Comparison of ENCODE assay signal across 8 cellular contexts in genomic region chr14:21269252-21270046, GRCh38. TPM values are rescaled to one million over a fixed set of nuclear protein-coding genes. Genes with fewer than 3 reads are reported as not detected.
DNase-seq lines count a peak whose midpoint lies in the region; ATAC-seq and TF ChIP-seq lines count a peak whose summit lies in the region.

TSS of gene HNRNPC (minus strand) at chr14:21269442. CDS start at chr14:21234193, 35,249 bp downstream.

- peak within 1 kb of the TSS; percentile 87 for H3K4me3 ChIP-seq in BLaER1
- peak within 1 kb of the TSS; percentile 82 for H3K4me3 ChIP-seq in coronary artery

- no peaks in the 10 kb centered on the region for H3K9me3 Mint-ChIP-seq in activated CD4-positive, alpha-beta T cell treated with anti-CD3 and anti-CD28 coated beads, Interleukin-2, amount 10 ng/mL, durations not matched to agents 7 days and 5 days

- peak within 1 kb of the TSS; percentile 97 for H3K27ac ChIP-seq in BLaER1
- peak within 1 kb of the TSS; percentile 95 to 99 for H3K27ac ChIP-seq in coronary artery
- peak within 1 kb of the TSS; percentile 94 for H3K27ac ChIP-seq in layer of hippocampus (ENCODE audit: low read depth, low read length)

- H3K4me1 ChIP-seq in BLaER1, result peaks cover 31% of the 10 kb centered on the region

- H3K4me3 Mint-ChIP-seq in activated CD4-positive, alpha-beta T cell treated with anti-CD3 and anti-CD28 coated beads, Interleukin-2, amount 10 ng/mL, durations not matched to agents 7 days and 5 days, result peak within 1 kb of the TSS; percentile 100

- H3K4me2 ChIP-seq in BLaER1, result peak within 1 kb of the TSS; percentile 81

- peaks cover 52% of the 10 kb centered on the region for H3K36me3 Mint-ChIP-seq in activated CD4-positive, alpha-beta T cell treated with anti-CD3 and anti-CD28 coated beads, Interleukin-2, amount 10 ng/mL, durations not matched to agents 7 days and 5 days (ENCODE audit: low read depth)

- H3K27me3 ChIP-seq in BLaER1 (no peaks in the 10 kb centered on the region), layer of hippocampus (ENCODE audit: control insufficient read depth, insufficient read depth, low read length) (no peaks in the 10 kb centered on the region)

- ATAC-seq in GM19328 (IDR thresholded peaks at IDR 0.05; ENCODE audit: unreplicated experiment) (peak; percentile 92), HG03520 (IDR thresholded peaks at IDR 0.05; ENCODE audit: unreplicated experiment) (peak; percentile 89)

- peak within 1 kb of the TSS; percentile 100 for H3K27ac Mint-ChIP-seq in activated CD4-positive, alpha-beta T cell treated with anti-CD3 and anti-CD28 coated beads, Interleukin-2, amount 10 ng/mL, durations not matched to agents 7 days and 5 days

- peak; percentile 100 for DNase-seq in NCI-H69 (lab: John Stamatoyannopoulos, UW)
- peak; percentile 100 for DNase-seq in activated CD4-positive, alpha-beta T cell treated with anti-CD3 and anti-CD28 coated beads, Interleukin-2, amount 10 ng/mL, durations not matched to agents 7 days and 5 days
- peak; percentile 100 for DNase-seq in coronary artery (ENCODE audit: low spot score)
- DNase-seq in stimulated activated CD4-positive, alpha-beta T cell treated with anti-CD3 and anti-CD28 coated beads, Interleukin-1b, Interleukin-23, amount 100 ng/mL, for 4 hours (ENCODE audit: low read depth in 2 of 2), result peak; percentile 100

- no peaks in the 10 kb centered on the region for H3K9me3 ChIP-seq in BLaER1

- TF ChIP-seq CTCF in coronary artery (IDR thresholded peaks at IDR 0.05), result no peak

- peak within 1 kb of the TSS; percentile 99 for H3K9ac ChIP-seq in BLaER1

- H3K36me3 ChIP-seq in BLaER1, result peaks cover 40% of the 10 kb centered on the region

- H3K27me3 Mint-ChIP-seq in activated CD4-positive, alpha-beta T cell treated with anti-CD3 and anti-CD28 coated beads, Interleukin-2, amount 10 ng/mL, durations not matched to agents 7 days and 5 days, result no peaks in the 10 kb centered on the region

- CTCF ChIA-PET in activated CD4-positive, alpha-beta T cell treated with anti-CD3 and anti-CD28 coated beads, Interleukin-2, amount 10 ng/mL, durations not matched to agents 7 days and 5 days (lab: Charles Lee), result interaction anchor here (0.6 to 0.9 kb wide), 3 partner anchors 10 to 113 kb away, joined by 3 to 4 read pairs (median 4); partner anchors contain the start of gene RPGRIP1

- H3K4me1 Mint-ChIP-seq in activated CD4-positive, alpha-beta T cell treated with anti-CD3 and anti-CD28 coated beads, Interleukin-2, amount 10 ng/mL, durations not matched to agents 7 days and 5 days, result peaks cover 36% of the 10 kb centered on the region

- H4K20me1 ChIP-seq in BLaER1, result peaks cover 47% of the 10 kb centered on the region

- POLR2A ChIA-PET in activated CD4-positive, alpha-beta T cell treated with anti-CD3 and anti-CD28 coated beads, Interleukin-2, amount 10 ng/mL, durations not matched to agents 7 days and 5 days (lab: Charles Lee), result interaction anchor here (1.0 kb wide), 1 partner anchor 83 kb away, joined by 9 read pairs; no protein-coding TSS in a partner anchor

RNA-seq across cellular contexts. Expression of gene HNRNPC, which starts in this region (rescaled TPM):
- 100 to 1,000 TPM; 684 to 863 TPM for total RNA-seq in activated CD4-positive, alpha-beta T cell treated with anti-CD3 and anti-CD28 coated beads, Interleukin-2, amount 10 ng/mL, durations not matched to agents 7 days and 5 days

Comparison
In these comparisons a context has a peak if more than half of its experiments do, and no peak if none do; other contexts are left out.
1. Peak in every context shown above with its lines: DNase-seq, ATAC-seq, H3K4me3 ChIP-seq and H3K27ac ChIP-seq.